12 cellular contexts compared by ENCODE assay signal in genomic region chr2:110886806-110887573, GRCh38.
DNase-seq lines count a peak whose midpoint lies in the region; ATAC-seq and TF ChIP-seq lines count a peak whose summit lies in the region.
"Had no signal": no experiment of that assay in that cellular context is flagged by ENCODE, and none has a peak within 500 bp of the region (broad histone marks: within the 10 kb centered on the region; RNA-seq: fewer than 3 reads in every experiment).

No MANE protein-coding gene starts in this region.

- H3K9me3 ChIP-seq in right atrium auricular region (no peaks in the 10 kb centered on the region), PC-3 (ENCODE audit: low read length) (no peaks in the 10 kb centered on the region), esophagus muscularis mucosa (no peaks in the 10 kb centered on the region)

- DNase-seq in right atrium auricular region (ENCODE audit: low spot score) (peak; percentile 23), left ventricle myocardium superior (no peak), PC-3 (no peak), esophagus muscularis mucosa (ENCODE audit: extremely low spot score) (peak; percentile 66), NCI-H2029 (lab: John Stamatoyannopoulos, UW) (no peak), NCI-H2227 treated with DMSO at 0.1 percent for 48 hours (lab: John Stamatoyannopoulos, UW) (no peak), HPDE6-E6E7 (ENCODE audit: extremely low spot score) (no peak)
- DNase-seq: CD4-positive, CD25-positive, alpha-beta regulatory T cell; DMS53; GF-D8 had no signal

- H3K27ac ChIP-seq in right atrium auricular region (no peak overlapping the region), PC-3 (ENCODE audit: low read length) (no peak overlapping the region), esophagus muscularis mucosa (replicated peaks in 1 of 4) (no peak overlapping the region)
- H3K27ac ChIP-seq: 22Rv1; BLaER1 treated with 17β-estradiol and CSF1 and Interleukin-3, amounts not matched to agents 10 nM and 100 nM had no signal

- no peaks in the 10 kb centered on the region for H3K79me2 ChIP-seq in PC-3 (ENCODE audit: low read length)

- CTCF ChIA-PET in PC-3 (lab: Charles Lee), result no interaction called here

- no peak for TF ChIP-seq POLR2A in esophagus muscularis mucosa (IDR thresholded peaks at IDR 0.05; ENCODE audit: low read depth)

- H2AFZ ChIP-seq in PC-3 (ENCODE audit: low read length), result no peak overlapping the region

- no peak overlapping the region for H3K4me3 ChIP-seq in right atrium auricular region
- no peak overlapping the region for H3K4me3 ChIP-seq in PC-3 (ENCODE audit: low read length)
- no peak overlapping the region for H3K4me3 ChIP-seq in esophagus muscularis mucosa
- H3K4me3 ChIP-seq: BLaER1 treated with 17β-estradiol and CSF1 and Interleukin-3, amounts not matched to agents 10 nM and 100 nM had no signal

- no peaks in the 10 kb centered on the region for H4K20me1 ChIP-seq in PC-3 (ENCODE audit: low read length)
- H4K20me1 ChIP-seq: BLaER1 treated with 17β-estradiol and CSF1 and Interleukin-3, amounts not matched to agents 10 nM and 100 nM had no signal

- H3K4me1 ChIP-seq in right atrium auricular region, result no peaks in the 10 kb centered on the region
- H3K4me1 ChIP-seq in PC-3 (ENCODE audit: insufficient read depth, low read length), result no peaks in the 10 kb centered on the region
- H3K4me1 ChIP-seq in esophagus muscularis mucosa, result no peaks in the 10 kb centered on the region
- H3K4me1 ChIP-seq: BLaER1 treated with 17β-estradiol and CSF1 and Interleukin-3, amounts not matched to agents 10 nM and 100 nM had no signal

- TF ChIP-seq EP300 in esophagus muscularis mucosa (IDR thresholded peaks at IDR 0.05), result no peak

- no peaks in the 10 kb centered on the region for H3F3A ChIP-seq in PC-3 (ENCODE audit: low read length, unreplicated experiment)

- ATAC-seq in left ventricle myocardium superior (no peak), PC-3 (no peak)

- H3K4me2 ChIP-seq in PC-3 (ENCODE audit: low read length), result no peak overlapping the region
- H3K4me2 ChIP-seq: BLaER1 treated with 17β-estradiol and CSF1 and Interleukin-3, amounts not matched to agents 10 nM and 100 nM had no signal

- 90% methylated on average over 11 of the region's 11 CpGs for WGBS in esophagus muscularis mucosa

- H3K27me3 ChIP-seq in right atrium auricular region (no peaks in the 10 kb centered on the region), PC-3 (ENCODE audit: low read length) (no peaks in the 10 kb centered on the region), esophagus muscularis mucosa (no peaks in the 10 kb centered on the region)
- H3K27me3 ChIP-seq: BLaER1 treated with 17β-estradiol and CSF1 and Interleukin-3, amounts not matched to agents 10 nM and 100 nM had no signal

- intact Hi-C loops in left ventricle myocardium superior (cut with micrococcal nuclease) (no loop called here), PC-3 (cut with micrococcal nuclease) (no loop called here), esophagus muscularis mucosa (cut with DNase I) (no loop called here)

- TF ChIP-seq CTCF in right atrium auricular region (IDR thresholded peaks at IDR 0.05) (no peak), PC-3 (conservative IDR thresholded peaks at IDR 0.05; ENCODE audit: low read depth, low read length) (peak; percentile 14; the same call in 1 of the 2 replicates), esophagus muscularis mucosa (IDR thresholded peaks at IDR 0.05) (no peak)

- BruUV-seq in PC-3 (replicated peaks; lab: Mats Ljungman, UMichigan), result no TSS peak

- no peaks in the 10 kb centered on the region for H3K36me3 ChIP-seq in right atrium auricular region
- H3K36me3 ChIP-seq in PC-3 (ENCODE audit: low read depth, low read length), result no peaks in the 10 kb centered on the region
- H3K36me3 ChIP-seq in esophagus muscularis mucosa, result no peaks in the 10 kb centered on the region
- H3K36me3 ChIP-seq: BLaER1 treated with 17β-estradiol and CSF1 and Interleukin-3, amounts not matched to agents 10 nM and 100 nM had no signal

- POLR2A ChIA-PET in PC-3 (lab: Charles Lee; ENCODE audit: unreplicated experiment), result no interaction called here

- no peak overlapping the region for H3K9ac ChIP-seq in PC-3 (ENCODE audit: low read length)
- H3K9ac ChIP-seq: BLaER1 treated with 17β-estradiol and CSF1 and Interleukin-3, amounts not matched to agents 10 nM and 100 nM had no signal

- H3K9me2 ChIP-seq in PC-3 (replicated peaks; ENCODE audit: low read length), result no peaks in the 10 kb centered on the region

Comparison
In these comparisons a context has a peak if more than half of its experiments do, and no peak if none do; other contexts are left out.
1. DNase-seq: peak in right atrium auricular region (single experiment) and esophagus muscularis mucosa (single experiment); none in left ventricle myocardium superior (single experiment), PC-3 (single experiment), NCI-H2029 (single experiment), NCI-H2227 treated with DMSO at 0.1 percent for 48 hours (single experiment) and HPDE6-E6E7 (single experiment).